In genomic region chr14:58898655-58899316, GRCh38 we compare ENCODE assay signal across 14 cellular contexts.
A peak's percentile ranks its signal among the peaks of the same experiment; 100 is the strongest.
DNase-seq lines count a peak whose midpoint lies in the region; ATAC-seq, FAIRE-seq and TF ChIP-seq lines count a peak whose summit lies in the region.
"Had no signal": no experiment of that assay in that cellular context is flagged by ENCODE, and none has a peak within 500 bp of the region (broad histone marks: within the 10 kb centered on the region; RNA-seq: fewer than 3 reads in every experiment).

No MANE protein-coding gene starts in this region.

- no peaks in the 10 kb centered on the region for H3K79me2 ChIP-seq in fibroblast of lung (ENCODE audit: control insufficient read depth, insufficient read depth, low read length)

- FAIRE-seq in RCC 7860 (lab: Jason Lieb, UNC) = peak; percentile 97

- no peak overlapping the region for H3K4me2 ChIP-seq in fibroblast of lung (ENCODE audit: extremely low read depth, insufficient read depth, low read length)

- DNase-seq in EH (ENCODE audit: low read depth) = peak; percentile 98
- DNase-seq in RCC 7860 (ENCODE audit: low spot score) = peak; percentile 87
- DNase-seq in fibroblast of lung (ENCODE audit: low read depth in 2 of 2) = peak; percentile 89 to 99
- DNase-seq in non-pigmented ciliary epithelial cell (ENCODE audit: low read depth) = peak; percentile 92
- no peak for DNase-seq in left colon
- no peak for DNase-seq in Ammon's horn (ENCODE audit: low spot score)
- DNase-seq in H7 = no peak
- no peak for DNase-seq in ureter (ENCODE audit: low spot score)
- DNase-seq: activated CD4-positive, alpha-beta T cell treated with anti-CD3 and anti-CD28 coated beads for 4 hours; activated effector memory CD4-positive, alpha-beta T cell treated with anti-CD3 and anti-CD28 coated beads, Interleukin-2, amount 50 U/mL, for 16 hours; KG1; naive B cell; SHP77 treated with DMSO at 0.1 percent for 48 hours; stimulated activated naive B cell treated with anti-CD40 and anti-IgM and Interleukin-4, amounts not matched to agents 10 μg/mL and 1 μg/mL and 100 μg/mL, for 72 hours had no signal

- H3K4me1 ChIP-seq in fibroblast of lung (ENCODE audit: control insufficient read depth, extremely low read depth, insufficient read depth, low read length) = peaks cover 8% of the 10 kb centered on the region

- no peak overlapping the region for H3K4me3 ChIP-seq in fibroblast of lung (replicated peaks in 1 of 4; ENCODE audit: control extremely low read depth in 1 of 4, insufficient read depth in 1 of 4, low read depth in 3 of 4, low read length in 4 of 4)
- no peak overlapping the region for H3K4me3 ChIP-seq in H7 (ENCODE audit: insufficient read depth, low read depth, low read length)

- no peak overlapping the region for H3K9ac ChIP-seq in fibroblast of lung (ENCODE audit: insufficient read depth, low read length)

- H4K20me1 ChIP-seq in fibroblast of lung (ENCODE audit: control insufficient read depth, extremely low read depth, insufficient read depth, low read length) = no peaks in the 10 kb centered on the region

- H2AFZ ChIP-seq in fibroblast of lung (ENCODE audit: low read length) = no peak overlapping the region

- H3K36me3 ChIP-seq in fibroblast of lung (ENCODE audit: control insufficient read depth, insufficient read depth, low read length) (no peaks in the 10 kb centered on the region), H7 (replicated peaks; ENCODE audit: control insufficient read depth, insufficient read depth, low read length) (no peaks in the 10 kb centered on the region)

- H3K27me3 ChIP-seq in fibroblast of lung (ENCODE audit: control insufficient read depth, insufficient read depth, low read length) (no peaks in the 10 kb centered on the region), H7 (ENCODE audit: control insufficient read depth, insufficient read depth, low read length) (no peaks in the 10 kb centered on the region)

- H3K27ac ChIP-seq in fibroblast of lung (ENCODE audit: insufficient read depth, low read length) = peak overlapping the region; percentile 11

- intact Hi-C loops in left colon (cut with DNase I, micrococcal nuclease) = no loop called here

- H3K9me3 ChIP-seq in fibroblast of lung (ENCODE audit: control insufficient read depth, insufficient read depth, low read depth, low read length) = no peaks in the 10 kb centered on the region

- no peak for ATAC-seq in left colon
- ATAC-seq: stimulated activated naive B cell treated with anti-CD40 and anti-IgM and Interleukin-4, amounts not matched to agents 10 μg/mL and 1 μg/mL and 100 μg/mL, for 72 hours had no signal

- TF ChIP-seq CTCF in fibroblast of lung (conservative IDR thresholded peaks at IDR 0.05 in 1 of 2, IDR thresholded peaks at IDR 0.05 in 1 of 2; ENCODE audit: low read depth in 1 of 2, low read length in 2 of 2) = no peak

Comparison
In these comparisons a context has a peak if more than half of its experiments do, and no peak if none do; other contexts are left out.
1. DNase-seq: peak in EH (single experiment), RCC 7860 (single experiment), fibroblast of lung (2 of 2) and non-pigmented ciliary epithelial cell (single experiment); none in left colon (0 of 2), Ammon's horn (single experiment), H7 (single experiment) and ureter (single experiment).